In genomic region chr11:68497761-68498160, GRCh38 we compare ENCODE assay signal across 23 cellular contexts. TPM values are rescaled to one million over a fixed set of nuclear protein-coding genes. Genes with fewer than 3 reads are reported as not detected.
DNase-seq lines count a peak whose midpoint lies in the region; ATAC-seq and TF ChIP-seq lines count a peak whose summit lies in the region.
"Had no signal": no experiment of that assay in that cellular context is flagged by ENCODE, and none has a peak within 500 bp of the region (broad histone marks: within the 10 kb centered on the region; RNA-seq: fewer than 3 reads in every experiment).

No MANE protein-coding gene starts in this region.

- POLR2A ChIA-PET in CD8-positive, alpha-beta T cell (lab: Charles Lee) = no interaction called here

- TF ChIP-seq POLR2A in gastrocnemius medialis (IDR thresholded peaks at IDR 0.05) = peak in 1 of 2 donors; percentile 26

- H3K4me3 ChIP-seq in CD8-positive, alpha-beta T cell (ENCODE audit: low read depth, low read length) = no peak overlapping the region
- H3K4me3 ChIP-seq in OCI-LY1 (ENCODE audit: low read depth, low read length, poor library complexity, severe bottlenecking) (no peak overlapping the region), endodermal cell (ENCODE audit: low read length) (no peak overlapping the region), gastrocnemius medialis (peak overlapping the region; percentile 19 to 44 (median 29))
- H3K4me3 ChIP-seq: right lobe of liver, SJSA1, testis, vagina had no signal

- H3K27me3 ChIP-seq in CD8-positive, alpha-beta T cell (ENCODE audit: insufficient read depth, low read length) = no peaks in the 10 kb centered on the region
- H3K27me3 ChIP-seq in OCI-LY1 (ENCODE audit: insufficient read depth, low read length) (no peaks in the 10 kb centered on the region), endodermal cell (ENCODE audit: control insufficient read depth, insufficient read depth, low read length, poor library complexity, severe bottlenecking) (no peaks in the 10 kb centered on the region), gastrocnemius medialis (no peaks in the 10 kb centered on the region)
- H3K27me3 ChIP-seq: right lobe of liver, SJSA1, testis, vagina had no signal

- peaks cover 7% of the 10 kb centered on the region for H3K36me3 Mint-ChIP-seq in CD8-positive, alpha-beta T cell
- H3K36me3 Mint-ChIP-seq in endodermal cell (ENCODE audit: low read depth) = peaks cover 7% of the 10 kb centered on the region

- no peak overlapping the region for H3K27ac ChIP-seq in CD8-positive, alpha-beta T cell (ENCODE audit: low read depth, low read length)
- no peak overlapping the region for H3K27ac ChIP-seq in OCI-LY1 (ENCODE audit: low read depth, low read length, poor library complexity, severe bottlenecking)
- no peak overlapping the region for H3K27ac ChIP-seq in endodermal cell (ENCODE audit: low read depth, low read length)
- H3K27ac ChIP-seq in gastrocnemius medialis = peak overlapping the region; percentile 77 to 91 (median 86)
- H3K27ac ChIP-seq: epithelial cell of prostate, right lobe of liver, SJSA1, testis, vagina had no signal

- no peak overlapping the region for H3K27ac Mint-ChIP-seq in CD8-positive, alpha-beta T cell
- H3K27ac Mint-ChIP-seq in endodermal cell = peak overlapping the region; percentile 40
- H3K27ac Mint-ChIP-seq: nephron progenitor cell had no signal

- H2AFZ ChIP-seq in OCI-LY1 (ENCODE audit: low read length) = no peak overlapping the region

- 98 to 100% methylated on average over 2 of the region's 2 CpGs for WGBS in endodermal cell (ENCODE audit: insufficient coverage in 1 of 2, insufficient read length in 1 of 2), 2 experiments

- no peak for DNase-seq in CD8-positive, alpha-beta T cell
- no peak for DNase-seq in endodermal cell
- no peak for DNase-seq in gastrocnemius medialis
- no peak for DNase-seq in RPMI8226
- no peak for DNase-seq in NCI-H524 (lab: John Stamatoyannopoulos, UW)
- no peak for DNase-seq in HT-29 (ENCODE audit: low spot score)
- DNase-seq: activated naive CD4-positive, alpha-beta T cell treated with anti-CD3 and anti-CD28 coated beads, Interleukin-2, amount 50 U/mL, for 16 hours; activated T-cell treated with anti-CD3 and anti-CD28 coated beads, Interleukin-2, amount 50 U/mL, for 48 hours; aorta; caudate nucleus; COR-L47; NCI-H2081 treated with DMSO at 0.1 percent for 48 hours; NCI-H510A treated with DMSO at 0.1 percent for 48 hours; nephron progenitor cell; posterior cingulate gyrus; right lobe of liver; stimulated activated naive CD4-positive, alpha-beta T cell treated with Interleukin-2 at 50 U/mL for 16 hours; testis had no signal

- in situ Hi-C loops in gastrocnemius medialis (cut with MboI; ENCODE audit: low sequenced_read_pairs in 4 of 4) = no loop called here

- H3K9me3 Mint-ChIP-seq in CD8-positive, alpha-beta T cell = no peaks in the 10 kb centered on the region
- peaks cover 3% of the 10 kb centered on the region for H3K9me3 Mint-ChIP-seq in endodermal cell

- peaks cover 55% of the 10 kb centered on the region for H3K4me1 ChIP-seq in CD8-positive, alpha-beta T cell (ENCODE audit: insufficient read depth, low read length)
- H3K4me1 ChIP-seq in OCI-LY1 (ENCODE audit: insufficient read depth, low read length, severe bottlenecking) (peaks cover 79% of the 10 kb centered on the region), endodermal cell (ENCODE audit: control insufficient read depth, insufficient read depth, low read length) (peaks cover 7% of the 10 kb centered on the region), gastrocnemius medialis (peaks cover 81 to 82% of the 10 kb centered on the region in 2 donors)
- H3K4me1 ChIP-seq: SJSA1 had no signal

- no peaks in the 10 kb centered on the region for H3F3A ChIP-seq in OCI-LY1 (ENCODE audit: insufficient read depth, low read length)

- no peak for ATAC-seq in CD8-positive, alpha-beta T cell
- ATAC-seq in gastrocnemius medialis = peak; percentile 88 to 89
- ATAC-seq: HCT116 had no signal

- H3K4me2 ChIP-seq in OCI-LY1 (ENCODE audit: low read length) = peak overlapping the region; percentile 22; the same call in 1 of the 2 replicates

- H4K20me1 ChIP-seq in OCI-LY1 (ENCODE audit: insufficient read depth, low read length) = peaks cover 12% of the 10 kb centered on the region; the same call in 1 of the 2 replicates

- no peak overlapping the region for H3K9ac ChIP-seq in OCI-LY1 (ENCODE audit: low read length)
- no peak overlapping the region for H3K9ac ChIP-seq in endodermal cell (ENCODE audit: extremely low read depth, low read length, poor library complexity, severe bottlenecking)

- H3K27me3 Mint-ChIP-seq in CD8-positive, alpha-beta T cell (ENCODE audit: low read depth) = no peaks in the 10 kb centered on the region
- no peaks in the 10 kb centered on the region for H3K27me3 Mint-ChIP-seq in endodermal cell (ENCODE audit: insufficient read depth)

- peaks cover 92% of the 10 kb centered on the region for H3K79me2 ChIP-seq in OCI-LY1 (ENCODE audit: insufficient read depth, low read length)

- peaks cover 84% of the 10 kb centered on the region for H3K4me1 Mint-ChIP-seq in CD8-positive, alpha-beta T cell (ENCODE audit: low read depth)
- H3K4me1 Mint-ChIP-seq in endodermal cell = peaks cover 28% of the 10 kb centered on the region

- H3K4me3 Mint-ChIP-seq in CD8-positive, alpha-beta T cell = peak overlapping the region; percentile 9
- no peak overlapping the region for H3K4me3 Mint-ChIP-seq in endodermal cell
- H3K4me3 Mint-ChIP-seq: nephron progenitor cell had no signal

- intact Hi-C loops in CD8-positive, alpha-beta T cell (cut with DNase I, micrococcal nuclease) = no loop called here
- intact Hi-C loops in gastrocnemius medialis (cut with DNase I; ENCODE audit: low total_unique reads) = loop anchor here (5.0 kb wide), 1 partner anchor 85 kb away; no protein-coding TSS in a partner anchor

- no peak for TF ChIP-seq CTCF in CD8-positive, alpha-beta T cell (IDR thresholded peaks at IDR 0.05)
- no peak for TF ChIP-seq CTCF in OCI-LY1 (IDR thresholded peaks at IDR 0.05; ENCODE audit: low read length)
- no peak for TF ChIP-seq CTCF in endodermal cell (conservative IDR thresholded peaks at IDR 0.05)
- no peak for TF ChIP-seq CTCF in gastrocnemius medialis (IDR thresholded peaks at IDR 0.05 in 4 of 5, conservative IDR thresholded peaks at IDR 0.05 in 1 of 5)

- H3K9me3 ChIP-seq in CD8-positive, alpha-beta T cell (ENCODE audit: low read length) = no peaks in the 10 kb centered on the region
- H3K9me3 ChIP-seq in OCI-LY1 (ENCODE audit: low read length) (no peaks in the 10 kb centered on the region), endodermal cell (ENCODE audit: control insufficient read depth, low read length) (no peaks in the 10 kb centered on the region), gastrocnemius medialis (no peaks in the 10 kb centered on the region)
- H3K9me3 ChIP-seq: right lobe of liver, SJSA1, testis, vagina had no signal

- H3K9me2 ChIP-seq in OCI-LY1 (ENCODE audit: low read depth, low read length) = no peaks in the 10 kb centered on the region

- CTCF ChIA-PET in CD8-positive, alpha-beta T cell (lab: Charles Lee) = no interaction called here

- no peaks in the 10 kb centered on the region for H3K36me3 ChIP-seq in CD8-positive, alpha-beta T cell (ENCODE audit: insufficient read depth, low read length)
- no peaks in the 10 kb centered on the region for H3K36me3 ChIP-seq in OCI-LY1 (ENCODE audit: insufficient read depth, low read length)
- H3K36me3 ChIP-seq in endodermal cell (ENCODE audit: control insufficient read depth, insufficient read depth, low read length) = no peaks in the 10 kb centered on the region
- no peaks in the 10 kb centered on the region for H3K36me3 ChIP-seq in gastrocnemius medialis
- H3K36me3 ChIP-seq: right lobe of liver, vagina had no signal

RNA-seq across cellular contexts. Expression of gene PPP6R3, which starts 37.2 kb away (rescaled TPM):
- total RNA-seq in CD8-positive, alpha-beta T cell = 100 to 1,000 TPM; 113 to 114 TPM
- total RNA-seq in endodermal cell = 100 to 1,000 TPM; 118 to 136 TPM
- 83.3 TPM for polyA plus RNA-seq in endodermal cell (2013, experiment 1 of 2)
- 88.5 TPM for polyA plus RNA-seq in endodermal cell (2013, experiment 2 of 2)
- total RNA-seq in gastrocnemius medialis = 100 to 1,000 TPM in 3 of 4 donors, 10 to 100 TPM in 1; 77.3 to 196 (median 133) TPM
- 198 and 215 TPM in 2 replicates for total RNA-seq in HT-29 (2014; rRNA removed; shearing (Covaris generic))

Comparison
In these comparisons a context has a peak if more than half of its experiments do, and no peak if none do; other contexts are left out.
1. H3K27ac ChIP-seq: peak in gastrocnemius medialis (4 of 4); none in CD8-positive, alpha-beta T cell (single experiment), OCI-LY1 (single experiment) and endodermal cell (single experiment).
2. H3K4me3 ChIP-seq: peak in gastrocnemius medialis (4 of 4); none in CD8-positive, alpha-beta T cell (single experiment), OCI-LY1 (single experiment) and endodermal cell (single experiment).